Comparison of ENCODE assay signal across 8 cellular contexts in the genomic region with DNA sequence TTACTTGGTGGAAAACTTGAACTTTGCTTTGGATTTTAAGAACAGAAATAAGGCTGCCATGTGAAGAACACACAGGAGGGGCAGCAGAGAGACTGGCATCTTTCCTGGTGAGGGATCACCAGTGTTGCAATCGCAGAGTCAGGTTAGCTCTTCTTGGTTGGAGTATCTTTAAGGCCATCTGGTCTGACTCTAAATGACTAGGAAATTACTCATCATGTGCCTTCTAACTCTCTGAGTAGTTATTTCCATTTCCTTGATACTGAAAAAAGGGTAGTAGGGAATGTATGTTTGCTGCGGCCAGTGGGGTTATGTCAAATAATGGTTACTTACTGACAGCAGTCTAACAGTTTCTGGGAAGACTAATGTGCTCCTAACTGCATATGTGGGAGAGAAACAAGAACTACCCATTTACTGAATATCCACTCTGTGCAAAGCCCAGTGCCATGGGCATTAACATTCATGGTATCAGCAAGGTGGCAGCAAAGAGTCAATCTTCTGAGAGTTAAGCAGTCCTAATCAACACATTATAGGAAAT.
DNase-seq lines count a peak whose midpoint lies in the region; ATAC-seq, FAIRE-seq and TF ChIP-seq lines count a peak whose summit lies in the region.

No MANE protein-coding gene starts in this region.

- TF ChIP-seq CTCF in AG04449 (IDR thresholded peaks at IDR 0.05; ENCODE audit: insufficient read depth, low read length, missing control alignments) (peak; percentile 52), PC-3 (conservative IDR thresholded peaks at IDR 0.05; ENCODE audit: low read depth, low read length) (peak; percentile 55), GM12878 (IDR thresholded peaks at IDR 0.05 in 2 of 3, conservative IDR thresholded peaks at IDR 0.05 in 1 of 3; ENCODE audit: control insufficient read depth in 2 of 3, extremely low read depth in 1 of 3, insufficient read depth in 1 of 3, low read depth in 3 of 3, low read length in 3 of 3) (peak; percentile 14 to 20 (median 20); a peak in 2 of 6 replicates), neural cell (IDR thresholded peaks at IDR 0.05; ENCODE audit: poor library complexity, severe bottlenecking) (peak; percentile 30), coronary artery (IDR thresholded peaks at IDR 0.05) (no peak)

- CTCF ChIA-PET in AG04449 (lab: Yijun Ruan, JAX) (interaction anchor here (0.7 to 2.3 kb wide), 10 partner anchors 8 to 895 kb away, joined by 3 to 11 read pairs (median 4); no protein-coding TSS in a partner anchor), PC-3 (lab: Charles Lee) (interaction anchor here (0.6 kb wide), 1 partner anchor 100 kb away, joined by 4 read pairs; no protein-coding TSS in a partner anchor), GM12878 (lab: Yijun Ruan, JAX) (interaction anchor here (1.0 to 1.8 kb wide), 4 partner anchors 10 to 905 kb away, joined by 4 to 9 read pairs (median 6); no protein-coding TSS in a partner anchor)

- H3K9me2 ChIP-seq in PC-3 (replicated peaks; ENCODE audit: low read length), result no peaks in the 10 kb centered on the region
- no peaks in the 10 kb centered on the region for H3K9me2 ChIP-seq in neural cell (ENCODE audit: insufficient read depth, low read length)

- RAD21 ChIA-PET in GM12878 (lab: Charles Lee; ENCODE audit: unreplicated experiment), result no interaction called here

- DNase-seq in AG04449 (ENCODE audit: low read depth, low spot score), result peak; percentile 79
- no peak for DNase-seq in GM12891 (ENCODE audit: insufficient read length, low spot score)
- peak; percentile 86 for DNase-seq in PC-3
- no peak for DNase-seq in GM12878 (ENCODE audit: low read depth, low spot score)
- no peak for DNase-seq in SK-N-DZ (ENCODE audit: low spot score)
- no peak for DNase-seq in coronary artery (ENCODE audit: low spot score)

- SMC1A ChIA-PET in GM12878 (lab: Charles Lee; ENCODE audit: uncharacterized antibody, unreplicated experiment), result interaction anchor here (0.6 to 1.8 kb wide), 4 partner anchors 13 to 1000 kb away, joined by 3 to 4 read pairs (median 3); no protein-coding TSS in a partner anchor

- H3K9me3 ChIP-seq in PC-3 (ENCODE audit: low read length), result no peaks in the 10 kb centered on the region
- H3K9me3 ChIP-seq in GM12878 (replicated peaks; ENCODE audit: control insufficient read depth, insufficient read depth, low read length), result no peaks in the 10 kb centered on the region; the same call in 2 of the 3 replicates
- no peaks in the 10 kb centered on the region for H3K9me3 ChIP-seq in neural cell (ENCODE audit: low read length)

- H3K27me3 ChIP-seq in PC-3 (ENCODE audit: low read length), result no peaks in the 10 kb centered on the region
- H3K27me3 ChIP-seq in GM12878 (replicated peaks in 1 of 2; ENCODE audit: control insufficient read depth in 2 of 2, insufficient read depth in 2 of 2, low read length in 1 of 2), result no peaks in the 10 kb centered on the region
- H3K27me3 ChIP-seq in neural cell (ENCODE audit: insufficient read depth, low read depth, low read length), result no peaks in the 10 kb centered on the region

- peak overlapping the region; percentile 53 for H3K27ac ChIP-seq in PC-3 (ENCODE audit: low read length)
- H3K27ac ChIP-seq in GM12878 (ENCODE audit: control insufficient read depth, insufficient read depth), result no peak overlapping the region
- no peak overlapping the region for H3K27ac ChIP-seq in neural cell (ENCODE audit: low read length)
- no peak overlapping the region for H3K27ac ChIP-seq in coronary artery

- TF ChIP-seq POLR2A in GM12891 (IDR thresholded peaks at IDR 0.05; ENCODE audit: low read depth, low read length) (no peak), GM12878 (IDR thresholded peaks at IDR 0.05; ENCODE audit: low read depth, low read length) (no peak)

- H3F3A ChIP-seq in PC-3 (ENCODE audit: low read length, unreplicated experiment) (no peaks in the 10 kb centered on the region), neural cell (ENCODE audit: insufficient read depth, low read length, poor library complexity, severe bottlenecking) (no peaks in the 10 kb centered on the region)

- FAIRE-seq in GM12891 (lab: Jason Lieb, UNC), result peak; percentile 65
- FAIRE-seq in GM12878 (lab: Jason Lieb, UNC), result no peak

- H3K4me3 ChIP-seq in AG04449 (ENCODE audit: low read depth, low read length) (no peak overlapping the region), PC-3 (ENCODE audit: low read length) (no peak overlapping the region), GM12878 (no peak overlapping the region), neural cell (ENCODE audit: low read length) (no peak overlapping the region), coronary artery (no peak overlapping the region)

- peak; percentile 87 for ATAC-seq in PC-3
- ATAC-seq in GM12878, result peak; percentile 75
- no peak for ATAC-seq in GM21360 (IDR thresholded peaks at IDR 0.05; ENCODE audit: unreplicated experiment)

- intact Hi-C loops in PC-3 (cut with micrococcal nuclease), result no loop called here
- intact Hi-C loops in GM12878 (cut with micrococcal nuclease; ENCODE audit: unreplicated experiment), result loop anchor here (5.0 kb wide), 1 partner anchor 905 kb away; no protein-coding TSS in a partner anchor

- TF ChIP-seq RAD21 in GM12878 (IDR thresholded peaks at IDR 0.05; ENCODE audit: insufficient read depth, low read depth, low read length) (no peak), neural cell (conservative IDR thresholded peaks at IDR 0.05) (peak; percentile 31)

- no peaks in the 10 kb centered on the region for H3K36me3 ChIP-seq in PC-3 (ENCODE audit: low read depth, low read length)
- no peaks in the 10 kb centered on the region for H3K36me3 ChIP-seq in GM12878 (ENCODE audit: control insufficient read depth in 2 of 2, insufficient read depth in 2 of 2, low read length in 1 of 2)
- H3K36me3 ChIP-seq in neural cell (ENCODE audit: insufficient read depth, low read length), result no peaks in the 10 kb centered on the region

- H3K4me2 ChIP-seq in PC-3 (ENCODE audit: low read length), result peak overlapping the region; percentile 14; the same call in 1 of the 2 replicates
- no peak overlapping the region for H3K4me2 ChIP-seq in GM12878 (ENCODE audit: control insufficient read depth, insufficient read depth)
- H3K4me2 ChIP-seq in neural cell (ENCODE audit: low read length), result no peak overlapping the region

- H3K79me2 ChIP-seq in PC-3 (ENCODE audit: low read length) (no peaks in the 10 kb centered on the region), GM12878 (ENCODE audit: control insufficient read depth, insufficient read depth, low read length) (no peaks in the 10 kb centered on the region), neural cell (replicated peaks; ENCODE audit: insufficient read depth, low read length) (no peaks in the 10 kb centered on the region)

- POLR2A ChIA-PET in AG04449 (lab: Yijun Ruan, JAX) (no interaction called here), PC-3 (lab: Charles Lee; ENCODE audit: unreplicated experiment) (no interaction called here), GM12878 (lab: Charles Lee) (no interaction called here)

- in situ Hi-C loops in GM12878 (cut with MboI), result loop anchor here (10.0 kb wide), 1 partner anchor 907 kb away; no protein-coding TSS in a partner anchor

- 30% methylated on average over 2 of the region's 2 CpGs for WGBS in GM12878 (ENCODE audit: insufficient coverage, insufficient replicate concordance, low lambda C conversion rate, missing lambda C conversion rate)

- peak overlapping the region; percentile 24; the same call in 1 of the 2 replicates for H2AFZ ChIP-seq in PC-3 (ENCODE audit: low read length)
- no peak overlapping the region for H2AFZ ChIP-seq in GM12878 (ENCODE audit: control insufficient read depth, low read depth, low read length)
- no peak overlapping the region for H2AFZ ChIP-seq in neural cell (ENCODE audit: low read depth, low read length)

- BruUV-seq in PC-3 (replicated peaks; lab: Mats Ljungman, UMichigan), result no TSS peak
- no TSS peak for BruUV-seq in GM12878 (replicated peaks; lab: Mats Ljungman, UMichigan)

- H4K20me1 ChIP-seq in PC-3 (ENCODE audit: low read length) (no peaks in the 10 kb centered on the region), GM12878 (ENCODE audit: control insufficient read depth, insufficient read depth) (no peaks in the 10 kb centered on the region), neural cell (ENCODE audit: insufficient read depth) (no peaks in the 10 kb centered on the region)

- peaks cover 26% of the 10 kb centered on the region for H3K4me1 ChIP-seq in PC-3 (ENCODE audit: insufficient read depth, low read length)
- H3K4me1 ChIP-seq in GM12878 (ENCODE audit: control insufficient read depth, insufficient read depth, low read length), result no peaks in the 10 kb centered on the region

- TF ChIP-seq EP300 in GM12878 (IDR thresholded peaks at IDR 0.05; ENCODE audit: borderline replicate concordance in 1 of 2, control insufficient read depth in 1 of 2, low read depth in 2 of 2, low read length in 2 of 2) (no peak), neural cell (conservative IDR thresholded peaks at IDR 0.05; ENCODE audit: poor library complexity, severe bottlenecking) (no peak)

- H3K9ac ChIP-seq in PC-3 (ENCODE audit: low read length) (no peak overlapping the region), GM12878 (ENCODE audit: control insufficient read depth, insufficient read depth, low read length) (no peak overlapping the region), neural cell (ENCODE audit: low read length) (no peak overlapping the region)

TF ChIP-seq in GM12891, 5 proteins besides CTCF, POLR2A, EP300 and RAD21:
- no peak for TF ChIP-seq TAF1 (IDR thresholded peaks at IDR 0.05; ENCODE audit: low read depth, low read length)
- no peak for TF ChIP-seq POU2F2 (IDR thresholded peaks at IDR 0.05; ENCODE audit: low read depth, low read length)
- no peak for TF ChIP-seq PAX5 (IDR thresholded peaks at IDR 0.05; ENCODE audit: insufficient read depth, low read length, severe bottlenecking)
- no peak for TF ChIP-seq SPI1 (IDR thresholded peaks at IDR 0.05; ENCODE audit: low read depth, low read length)
- no peak for TF ChIP-seq POLR2AphosphoS5 (IDR thresholded peaks at IDR 0.05; ENCODE audit: low read depth, low read length)

TF ChIP-seq in GM12878, 131 proteins besides CTCF, POLR2A, EP300 and RAD21:
- no peak for TF ChIP-seq ZNF274 (IDR thresholded peaks at IDR 0.05; ENCODE audit: insufficient read depth, insufficient read length)
- TF ChIP-seq JUNB (IDR thresholded peaks at IDR 0.05), result 0 out of 2 replicates have a peak, but pooled peaks have one; percentile 19
TF ChIP-seq in GM12878: peak in this region for 1.

Comparison
In these comparisons a context has a peak if more than half of its experiments do, and no peak if none do; other contexts are left out.
1. DNase-seq: peak in AG04449 (single experiment) and PC-3 (single experiment); none in GM12891 (single experiment), GM12878 (single experiment), SK-N-DZ (single experiment) and coronary artery (single experiment).